9 cellular contexts compared by ENCODE assay signal in genomic region chr1:27644369-27645070, GRCh38. TPM values are rescaled to one million over a fixed set of nuclear protein-coding genes. Genes with fewer than 3 reads are reported as not detected.
"Had no signal": no experiment of that assay in that cellular context is flagged by ENCODE, and none has a peak within 500 bp of the region (broad histone marks: within the 10 kb centered on the region; RNA-seq: fewer than 3 reads in every experiment).

No MANE protein-coding gene starts in this region.

- H3K4me3 ChIP-seq: coronary artery, gastrocnemius medialis, heart right ventricle, left lung, thyroid gland had no signal

- H3K27ac Mint-ChIP-seq: activated CD4-positive, alpha-beta memory T cell treated with anti-CD3 and anti-CD28 coated beads for 36 hours; activated naive CD8-positive, alpha-beta T cell treated with anti-CD3 and anti-CD28 coated beads, Interleukin-2, amount 50 U/mL, for 24 hours had no signal

- H3K4me3 Mint-ChIP-seq: activated CD4-positive, alpha-beta memory T cell treated with anti-CD3 and anti-CD28 coated beads for 36 hours; activated naive CD8-positive, alpha-beta T cell treated with anti-CD3 and anti-CD28 coated beads, Interleukin-2, amount 50 U/mL, for 24 hours; neural crest cell had no signal

- H3K9me3 ChIP-seq: gastrocnemius medialis, heart right ventricle, left lung, thyroid gland had no signal

- H3K36me3 ChIP-seq: gastrocnemius medialis, heart right ventricle, left lung, thyroid gland had no signal

- H3K36me3 Mint-ChIP-seq: activated CD4-positive, alpha-beta memory T cell treated with anti-CD3 and anti-CD28 coated beads for 36 hours had no signal

- H3K27me3 Mint-ChIP-seq: activated CD4-positive, alpha-beta memory T cell treated with anti-CD3 and anti-CD28 coated beads for 36 hours; activated naive CD8-positive, alpha-beta T cell treated with anti-CD3 and anti-CD28 coated beads, Interleukin-2, amount 50 U/mL, for 24 hours had no signal

- H3K27me3 ChIP-seq: gastrocnemius medialis, heart right ventricle, left lung, thyroid gland had no signal

- H3K27ac ChIP-seq: coronary artery, epithelial cell of prostate, gastrocnemius medialis, left lung, thyroid gland had no signal

- DNase-seq: gastrocnemius medialis had no signal

- H3K9me3 Mint-ChIP-seq: activated CD4-positive, alpha-beta memory T cell treated with anti-CD3 and anti-CD28 coated beads for 36 hours; activated naive CD8-positive, alpha-beta T cell treated with anti-CD3 and anti-CD28 coated beads, Interleukin-2, amount 50 U/mL, for 24 hours; neural crest cell had no signal

RNA-seq across cellular contexts. Expression of gene FGR, which starts 9.5 kb away (rescaled TPM):
- total RNA-seq: neural crest cell had no signal
